Comparison of ENCODE assay signal across 1 cellular context in the genomic region with DNA sequence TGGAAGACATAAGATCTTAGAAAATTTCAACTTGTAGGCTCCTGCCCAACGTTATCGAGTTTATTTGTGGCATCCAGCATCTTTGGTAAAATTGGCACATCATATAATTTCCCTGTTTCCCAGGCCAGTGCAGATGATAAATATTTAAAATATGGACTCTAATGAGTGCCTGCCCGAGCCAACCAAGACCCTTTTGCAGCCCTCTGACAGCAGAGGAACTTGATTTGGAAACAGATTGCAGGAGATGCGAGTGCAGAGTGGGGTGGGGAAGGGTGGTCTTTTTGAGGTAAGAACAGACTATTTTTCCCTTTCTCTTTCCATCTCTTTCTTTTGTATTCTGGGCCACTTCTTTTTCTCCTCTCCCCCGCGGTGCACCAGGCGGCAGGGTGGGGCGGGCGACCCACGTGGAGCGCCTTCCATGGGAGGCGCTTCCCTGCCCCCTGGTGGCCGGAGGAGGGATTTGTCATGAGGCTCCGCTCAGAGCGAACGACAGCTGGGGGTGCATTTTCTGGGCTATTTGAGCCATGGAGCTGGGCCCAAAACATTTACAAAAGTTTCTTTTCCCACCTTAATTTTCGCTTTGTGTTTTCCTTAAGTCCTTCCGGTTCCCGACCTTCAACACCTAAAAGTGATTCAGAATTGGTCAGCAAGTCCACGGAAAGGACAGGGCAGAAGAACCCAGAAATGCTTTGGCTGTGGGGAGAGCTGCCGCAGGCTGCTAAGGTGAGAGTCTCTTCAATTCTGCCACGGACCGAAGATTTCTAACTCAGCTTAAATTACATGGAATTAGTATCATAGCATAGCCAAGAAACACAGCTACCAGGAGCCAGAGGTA.
TF ChIP-seq lines count a peak whose summit lies in the region.

No MANE protein-coding gene starts in this region.

TF ChIP-seq in K562, 482 proteins besides CTCF, POLR2A, EP300 and RAD21 (continued from another document and continues in another):
- TF ChIP-seq, protein P1, sequence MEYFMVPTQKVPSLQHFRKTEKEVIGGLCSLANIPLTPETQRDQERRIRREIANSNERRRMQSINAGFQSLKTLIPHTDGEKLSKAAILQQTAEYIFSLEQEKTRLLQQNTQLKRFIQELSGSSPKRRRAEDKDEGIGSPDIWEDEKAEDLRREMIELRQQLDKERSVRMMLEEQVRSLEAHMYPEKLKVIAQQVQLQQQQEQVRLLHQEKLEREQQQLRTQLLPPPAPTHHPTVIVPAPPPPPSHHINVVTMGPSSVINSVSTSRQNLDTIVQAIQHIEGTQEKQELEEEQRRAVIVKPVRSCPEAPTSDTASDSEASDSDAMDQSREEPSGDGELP (CRISPR knock-in tag; IDR thresholded peaks at IDR 0.05; ENCODE audit: borderline replicate concordance), result peak; percentile 83
- TF ChIP-seq TCF3 (CRISPR knock-in tag; IDR thresholded peaks at IDR 0.05) (no peak; the same call in 1 of the 2 replicates), EHMT2 (IDR thresholded peaks at IDR 0.05) (no peak), HMGN3 (IDR thresholded peaks at IDR 0.05; ENCODE audit: borderline replicate concordance, extremely low read depth, insufficient read length, low read depth, low read length) (peak; percentile 66), BMI1 (IDR thresholded peaks at IDR 0.05; ENCODE audit: low read length) (no peak), SLC30A9 (CRISPR knock-in tag; IDR thresholded peaks at IDR 0.05) (no peak), RAD51 (IDR thresholded peaks at IDR 0.05; ENCODE audit: borderline replicate concordance, low read depth) (peak; percentile 67), SMAD4 (CRISPR knock-in tag; conservative IDR thresholded peaks at IDR 0.05) (0 out of 2 replicates have a peak, but pooled peaks have one; percentile 30), ZSCAN29 (IDR thresholded peaks at IDR 0.05) (no peak), SMARCB1 (IDR thresholded peaks at IDR 0.05; ENCODE audit: insufficient read length, low read depth) (no peak), DPF2 (IDR thresholded peaks at IDR 0.05) (no peak), DACH1 (IDR thresholded peaks at IDR 0.05; ENCODE audit: partially characterized antibody) (peak; percentile 22), SNIP1 (IDR thresholded peaks at IDR 0.05; ENCODE audit: low read depth) (no peak), CBX2 (IDR thresholded peaks at IDR 0.05; ENCODE audit: insufficient read depth, low read length, poor library complexity, severe bottlenecking) (no peak)
- TF ChIP-seq, protein P2, sequence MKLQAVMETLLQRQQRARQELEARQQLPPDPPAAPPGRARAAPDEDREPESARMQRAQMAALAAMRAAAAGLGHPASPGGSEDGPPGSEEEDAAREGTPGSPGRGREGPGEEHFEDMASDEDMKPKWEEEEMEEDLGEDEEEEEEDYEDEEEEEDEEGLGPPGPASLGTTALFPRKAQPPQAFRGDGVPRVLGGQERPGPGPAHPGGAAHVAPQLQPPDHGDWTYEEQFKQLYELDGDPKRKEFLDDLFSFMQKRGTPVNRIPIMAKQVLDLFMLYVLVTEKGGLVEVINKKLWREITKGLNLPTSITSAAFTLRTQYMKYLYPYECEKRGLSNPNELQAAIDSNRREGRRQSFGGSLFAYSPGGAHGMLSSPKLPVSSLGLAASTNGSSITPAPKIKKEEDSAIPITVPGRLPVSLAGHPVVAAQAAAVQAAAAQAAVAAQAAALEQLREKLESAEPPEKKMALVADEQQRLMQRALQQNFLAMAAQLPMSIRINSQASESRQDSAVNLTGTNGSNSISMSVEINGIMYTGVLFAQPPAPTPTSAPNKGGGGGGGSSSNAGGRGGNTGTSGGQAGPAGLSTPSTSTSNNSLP (IDR thresholded peaks at IDR 0.05; ENCODE audit: borderline replicate concordance, low read depth, low read length), result no peak
- TF ChIP-seq, protein P3, sequence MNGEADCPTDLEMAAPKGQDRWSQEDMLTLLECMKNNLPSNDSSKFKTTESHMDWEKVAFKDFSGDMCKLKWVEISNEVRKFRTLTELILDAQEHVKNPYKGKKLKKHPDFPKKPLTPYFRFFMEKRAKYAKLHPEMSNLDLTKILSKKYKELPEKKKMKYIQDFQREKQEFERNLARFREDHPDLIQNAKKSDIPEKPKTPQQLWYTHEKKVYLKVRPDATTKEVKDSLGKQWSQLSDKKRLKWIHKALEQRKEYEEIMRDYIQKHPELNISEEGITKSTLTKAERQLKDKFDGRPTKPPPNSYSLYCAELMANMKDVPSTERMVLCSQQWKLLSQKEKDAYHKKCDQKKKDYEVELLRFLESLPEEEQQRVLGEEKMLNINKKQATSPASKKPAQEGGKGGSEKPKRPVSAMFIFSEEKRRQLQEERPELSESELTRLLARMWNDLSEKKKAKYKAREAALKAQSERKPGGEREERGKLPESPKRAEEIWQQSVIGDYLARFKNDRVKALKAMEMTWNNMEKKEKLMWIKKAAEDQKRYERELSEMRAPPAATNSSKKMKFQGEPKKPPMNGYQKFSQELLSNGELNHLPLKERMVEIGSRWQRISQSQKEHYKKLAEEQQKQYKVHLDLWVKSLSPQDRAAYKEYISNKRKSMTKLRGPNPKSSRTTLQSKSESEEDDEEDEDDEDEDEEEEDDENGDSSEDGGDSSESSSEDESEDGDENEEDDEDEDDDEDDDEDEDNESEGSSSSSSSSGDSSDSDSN (IDR thresholded peaks at IDR 0.05; ENCODE audit: borderline replicate concordance in 1 of 2, low read depth in 2 of 2, low read length in 2 of 2), result 0 out of 4 replicates have a peak, but pooled peaks of 1 of the 2 experiments have one; percentile 42
- TF ChIP-seq, protein P4, sequence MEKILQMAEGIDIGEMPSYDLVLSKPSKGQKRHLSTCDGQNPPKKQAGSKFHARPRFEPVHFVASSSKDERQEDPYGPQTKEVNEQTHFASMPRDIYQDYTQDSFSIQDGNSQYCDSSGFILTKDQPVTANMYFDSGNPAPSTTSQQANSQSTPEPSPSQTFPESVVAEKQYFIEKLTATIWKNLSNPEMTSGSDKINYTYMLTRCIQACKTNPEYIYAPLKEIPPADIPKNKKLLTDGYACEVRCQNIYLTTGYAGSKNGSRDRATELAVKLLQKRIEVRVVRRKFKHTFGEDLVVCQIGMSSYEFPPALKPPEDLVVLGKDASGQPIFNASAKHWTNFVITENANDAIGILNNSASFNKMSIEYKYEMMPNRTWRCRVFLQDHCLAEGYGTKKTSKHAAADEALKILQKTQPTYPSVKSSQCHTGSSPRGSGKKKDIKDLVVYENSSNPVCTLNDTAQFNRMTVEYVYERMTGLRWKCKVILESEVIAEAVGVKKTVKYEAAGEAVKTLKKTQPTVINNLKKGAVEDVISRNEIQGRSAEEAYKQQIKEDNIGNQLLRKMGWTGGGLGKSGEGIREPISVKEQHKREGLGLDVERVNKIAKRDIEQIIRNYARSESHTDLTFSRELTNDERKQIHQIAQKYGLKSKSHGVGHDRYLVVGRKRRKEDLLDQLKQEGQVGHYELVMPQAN (IDR thresholded peaks at IDR 0.05; ENCODE audit: borderline replicate concordance), result peak; percentile 55; the same call in 1 of the 2 replicates
- TF ChIP-seq, protein P5, sequence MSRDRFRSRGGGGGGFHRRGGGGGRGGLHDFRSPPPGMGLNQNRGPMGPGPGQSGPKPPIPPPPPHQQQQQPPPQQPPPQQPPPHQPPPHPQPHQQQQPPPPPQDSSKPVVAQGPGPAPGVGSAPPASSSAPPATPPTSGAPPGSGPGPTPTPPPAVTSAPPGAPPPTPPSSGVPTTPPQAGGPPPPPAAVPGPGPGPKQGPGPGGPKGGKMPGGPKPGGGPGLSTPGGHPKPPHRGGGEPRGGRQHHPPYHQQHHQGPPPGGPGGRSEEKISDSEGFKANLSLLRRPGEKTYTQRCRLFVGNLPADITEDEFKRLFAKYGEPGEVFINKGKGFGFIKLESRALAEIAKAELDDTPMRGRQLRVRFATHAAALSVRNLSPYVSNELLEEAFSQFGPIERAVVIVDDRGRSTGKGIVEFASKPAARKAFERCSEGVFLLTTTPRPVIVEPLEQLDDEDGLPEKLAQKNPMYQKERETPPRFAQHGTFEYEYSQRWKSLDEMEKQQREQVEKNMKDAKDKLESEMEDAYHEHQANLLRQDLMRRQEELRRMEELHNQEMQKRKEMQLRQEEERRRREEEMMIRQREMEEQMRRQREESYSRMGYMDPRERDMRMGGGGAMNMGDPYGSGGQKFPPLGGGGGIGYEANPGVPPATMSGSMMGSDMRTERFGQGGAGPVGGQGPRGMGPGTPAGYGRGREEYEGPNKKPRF (IDR thresholded peaks at IDR 0.05; ENCODE audit: low read depth, low read length), result no peak
- TF ChIP-seq, protein P6, sequence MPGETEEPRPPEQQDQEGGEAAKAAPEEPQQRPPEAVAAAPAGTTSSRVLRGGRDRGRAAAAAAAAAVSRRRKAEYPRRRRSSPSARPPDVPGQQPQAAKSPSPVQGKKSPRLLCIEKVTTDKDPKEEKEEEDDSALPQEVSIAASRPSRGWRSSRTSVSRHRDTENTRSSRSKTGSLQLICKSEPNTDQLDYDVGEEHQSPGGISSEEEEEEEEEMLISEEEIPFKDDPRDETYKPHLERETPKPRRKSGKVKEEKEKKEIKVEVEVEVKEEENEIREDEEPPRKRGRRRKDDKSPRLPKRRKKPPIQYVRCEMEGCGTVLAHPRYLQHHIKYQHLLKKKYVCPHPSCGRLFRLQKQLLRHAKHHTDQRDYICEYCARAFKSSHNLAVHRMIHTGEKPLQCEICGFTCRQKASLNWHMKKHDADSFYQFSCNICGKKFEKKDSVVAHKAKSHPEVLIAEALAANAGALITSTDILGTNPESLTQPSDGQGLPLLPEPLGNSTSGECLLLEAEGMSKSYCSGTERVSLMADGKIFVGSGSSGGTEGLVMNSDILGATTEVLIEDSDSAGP (CRISPR knock-in tag; IDR thresholded peaks at IDR 0.05), result no peak
- TF ChIP-seq, protein P7, sequence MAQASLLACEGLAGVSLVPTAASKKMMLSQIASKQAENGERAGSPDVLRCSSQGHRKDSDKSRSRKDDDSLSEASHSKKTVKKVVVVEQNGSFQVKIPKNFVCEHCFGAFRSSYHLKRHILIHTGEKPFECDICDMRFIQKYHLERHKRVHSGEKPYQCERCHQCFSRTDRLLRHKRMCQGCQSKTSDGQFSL (CRISPR knock-in tag; IDR thresholded peaks at IDR 0.05), result peak; percentile 69
- TF ChIP-seq, protein P7 (tag; IDR thresholded peaks at IDR 0.05), result peak in 1 of 2 experiments; percentile 54; a peak in 1 of 4 replicates
- TF ChIP-seq, protein P8, sequence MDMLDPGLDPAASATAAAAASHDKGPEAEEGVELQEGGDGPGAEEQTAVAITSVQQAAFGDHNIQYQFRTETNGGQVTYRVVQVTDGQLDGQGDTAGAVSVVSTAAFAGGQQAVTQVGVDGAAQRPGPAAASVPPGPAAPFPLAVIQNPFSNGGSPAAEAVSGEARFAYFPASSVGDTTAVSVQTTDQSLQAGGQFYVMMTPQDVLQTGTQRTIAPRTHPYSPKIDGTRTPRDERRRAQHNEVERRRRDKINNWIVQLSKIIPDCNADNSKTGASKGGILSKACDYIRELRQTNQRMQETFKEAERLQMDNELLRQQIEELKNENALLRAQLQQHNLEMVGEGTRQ (CRISPR knock-in tag; IDR thresholded peaks at IDR 0.05), result peak; percentile 87
- TF ChIP-seq, protein P9, sequence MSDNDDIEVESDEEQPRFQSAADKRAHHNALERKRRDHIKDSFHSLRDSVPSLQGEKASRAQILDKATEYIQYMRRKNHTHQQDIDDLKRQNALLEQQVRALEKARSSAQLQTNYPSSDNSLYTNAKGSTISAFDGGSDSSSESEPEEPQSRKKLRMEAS (CRISPR knock-in tag; IDR thresholded peaks at IDR 0.05), result peak; percentile 94
- TF ChIP-seq, protein P10, sequence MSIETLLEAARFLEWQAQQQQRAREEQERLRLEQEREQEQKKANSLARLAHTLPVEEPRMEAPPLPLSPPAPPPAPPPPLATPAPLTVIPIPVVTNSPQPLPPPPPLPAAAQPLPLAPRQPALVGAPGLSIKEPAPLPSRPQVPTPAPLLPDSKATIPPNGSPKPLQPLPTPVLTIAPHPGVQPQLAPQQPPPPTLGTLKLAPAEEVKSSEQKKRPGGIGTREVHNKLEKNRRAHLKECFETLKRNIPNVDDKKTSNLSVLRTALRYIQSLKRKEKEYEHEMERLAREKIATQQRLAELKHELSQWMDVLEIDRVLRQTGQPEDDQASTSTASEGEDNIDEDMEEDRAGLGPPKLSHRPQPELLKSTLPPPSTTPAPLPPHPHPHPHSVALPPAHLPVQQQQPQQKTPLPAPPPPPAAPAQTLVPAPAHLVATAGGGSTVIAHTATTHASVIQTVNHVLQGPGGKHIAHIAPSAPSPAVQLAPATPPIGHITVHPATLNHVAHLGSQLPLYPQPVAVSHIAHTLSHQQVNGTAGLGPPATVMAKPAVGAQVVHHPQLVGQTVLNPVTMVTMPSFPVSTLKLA (conservative IDR thresholded peaks at IDR 0.05), result peak; percentile 99 to 100
- TF ChIP-seq, protein P11, sequence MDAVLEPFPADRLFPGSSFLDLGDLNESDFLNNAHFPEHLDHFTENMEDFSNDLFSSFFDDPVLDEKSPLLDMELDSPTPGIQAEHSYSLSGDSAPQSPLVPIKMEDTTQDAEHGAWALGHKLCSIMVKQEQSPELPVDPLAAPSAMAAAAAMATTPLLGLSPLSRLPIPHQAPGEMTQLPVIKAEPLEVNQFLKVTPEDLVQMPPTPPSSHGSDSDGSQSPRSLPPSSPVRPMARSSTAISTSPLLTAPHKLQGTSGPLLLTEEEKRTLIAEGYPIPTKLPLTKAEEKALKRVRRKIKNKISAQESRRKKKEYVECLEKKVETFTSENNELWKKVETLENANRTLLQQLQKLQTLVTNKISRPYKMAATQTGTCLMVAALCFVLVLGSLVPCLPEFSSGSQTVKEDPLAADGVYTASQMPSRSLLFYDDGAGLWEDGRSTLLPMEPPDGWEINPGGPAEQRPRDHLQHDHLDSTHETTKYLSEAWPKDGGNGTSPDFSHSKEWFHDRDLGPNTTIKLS (IDR thresholded peaks at IDR 0.05; ENCODE audit: borderline replicate concordance, low read depth), result peak; percentile 39; the same call in 1 of the 2 replicates
- TF ChIP-seq, protein P12, sequence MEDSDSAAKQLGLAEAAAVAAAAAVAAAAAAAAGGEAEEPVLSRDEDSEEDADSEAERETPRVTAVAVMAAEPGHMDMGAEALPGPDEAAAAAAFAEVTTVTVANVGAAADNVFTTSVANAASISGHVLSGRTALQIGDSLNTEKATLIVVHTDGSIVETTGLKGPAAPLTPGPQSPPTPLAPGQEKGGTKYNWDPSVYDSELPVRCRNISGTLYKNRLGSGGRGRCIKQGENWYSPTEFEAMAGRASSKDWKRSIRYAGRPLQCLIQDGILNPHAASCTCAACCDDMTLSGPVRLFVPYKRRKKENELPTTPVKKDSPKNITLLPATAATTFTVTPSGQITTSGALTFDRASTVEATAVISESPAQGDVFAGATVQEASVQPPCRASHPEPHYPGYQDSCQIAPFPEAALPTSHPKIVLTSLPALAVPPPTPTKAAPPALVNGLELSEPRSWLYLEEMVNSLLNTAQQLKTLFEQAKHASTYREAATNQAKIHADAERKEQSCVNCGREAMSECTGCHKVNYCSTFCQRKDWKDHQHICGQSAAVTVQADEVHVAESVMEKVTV (CRISPR knock-in tag; IDR thresholded peaks at IDR 0.05), result peak; percentile 97
